23 cellular contexts compared by ENCODE assay signal in the genomic region with DNA sequence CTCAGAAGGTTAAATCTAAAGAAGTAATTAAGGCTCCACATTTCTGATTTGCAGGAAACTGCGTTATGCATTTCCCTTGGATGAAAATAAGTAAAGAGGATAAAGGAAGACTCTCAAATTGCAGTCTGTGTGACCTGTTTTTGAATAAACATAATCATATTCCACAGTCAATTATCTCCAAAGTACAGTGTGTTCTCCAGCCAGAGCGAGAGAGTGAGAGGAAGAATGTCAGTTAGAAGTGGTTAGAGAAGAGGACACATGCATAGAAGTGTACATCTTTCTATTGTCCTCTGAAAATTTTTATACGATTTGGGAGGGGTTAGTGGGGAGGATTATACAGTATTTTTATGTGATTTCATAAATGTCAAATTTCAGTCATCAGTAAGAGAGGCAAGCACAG.
A peak's percentile ranks its signal among the peaks of the same experiment; 100 is the strongest.
DNase-seq lines count a peak whose midpoint lies in the region; ATAC-seq and TF ChIP-seq lines count a peak whose summit lies in the region.
"Had no signal": no experiment of that assay in that cellular context is flagged by ENCODE, and none has a peak within 500 bp of the region (broad histone marks: within the 10 kb centered on the region; RNA-seq: fewer than 3 reads in every experiment).

No MANE protein-coding gene starts in this region.

- no peak for TF ChIP-seq POLR2A in esophagus squamous epithelium (IDR thresholded peaks at IDR 0.05)

- H3K27ac ChIP-seq in esophagus squamous epithelium, result peak overlapping the region in 2 of 4 donors; percentile 18 to 55
- no peak overlapping the region for H3K27ac ChIP-seq in trophoblast cell (ENCODE audit: low read depth, low read length)
- H3K27ac ChIP-seq: A549, Peyer's patch had no signal

- no peak overlapping the region for H4K8ac ChIP-seq in trophoblast cell (ENCODE audit: low read depth, low read length)

- no peak overlapping the region for H4K91ac ChIP-seq in trophoblast cell (ENCODE audit: low read depth, low read length)

- no peaks in the 10 kb centered on the region for H3K79me1 ChIP-seq in trophoblast cell (ENCODE audit: low read length)

- no peak overlapping the region for H3K14ac ChIP-seq in trophoblast cell (ENCODE audit: low read length)

- H3K27me3 ChIP-seq in esophagus squamous epithelium (no peaks in the 10 kb centered on the region), trophoblast cell (ENCODE audit: insufficient read depth, low read length) (no peaks in the 10 kb centered on the region)
- H3K27me3 ChIP-seq: MG63, Peyer's patch had no signal

- DNase-seq in LHCN-M2 (ENCODE audit: low read depth) (peak; percentile 39), chondrocyte (ENCODE audit: low spot score) (no peak), left cardiac atrium (no peak), sciatic nerve (ENCODE audit: low spot score) (no peak), esophagus squamous epithelium (lab: John Stamatoyannopoulos, UW) (no peak), trophoblast cell (no peak), SW480 (ENCODE audit: low spot score) (no peak)
- DNase-seq: EL; GF-D8; Kasumi-1; MG63; NCI-H1048; NCI-H1436; NCI-H2171; NCI-H345; NCI-H524; NCI-H774; NK-92 treated with Interleukin-12 subunit alpha and Interleukin-12 subunit beta, amount 100 ng/mL, for 24 hours; Peyer's patch had no signal

- H3K9me3 ChIP-seq in esophagus squamous epithelium (no peaks in the 10 kb centered on the region), trophoblast cell (ENCODE audit: insufficient read depth, low read depth, low read length) (no peaks in the 10 kb centered on the region)
- H3K9me3 ChIP-seq: A549, MG63, Peyer's patch had no signal

- H3K4me3 ChIP-seq in esophagus squamous epithelium (no peak overlapping the region), trophoblast cell (ENCODE audit: low read depth, low read length) (no peak overlapping the region)
- H3K4me3 ChIP-seq: A549, MG63, Peyer's patch had no signal

- no peak overlapping the region for H2AK5ac ChIP-seq in trophoblast cell (ENCODE audit: low read length)

- H3K4ac ChIP-seq in trophoblast cell (ENCODE audit: low read depth, low read length), result no peak overlapping the region

- no peak overlapping the region for H3K4me3 Mint-ChIP-seq in chondrocyte (ENCODE audit: unreplicated experiment)
- H3K4me3 Mint-ChIP-seq: B cell, CD14-positive monocyte had no signal

- H3K4me1 Mint-ChIP-seq in chondrocyte (ENCODE audit: low read depth), result peaks cover 29% of the 10 kb centered on the region

- H3K18ac ChIP-seq in trophoblast cell (ENCODE audit: low read length), result no peak overlapping the region

- no peak overlapping the region for H3K4me2 ChIP-seq in trophoblast cell (ENCODE audit: low read length)
- H3K4me2 ChIP-seq: A549 had no signal

- no peak overlapping the region for H3K23ac ChIP-seq in trophoblast cell (ENCODE audit: low read length)

- H4K12ac ChIP-seq in trophoblast cell (ENCODE audit: low read depth, low read length), result no peak overlapping the region

- no peaks in the 10 kb centered on the region for H3K79me2 ChIP-seq in trophoblast cell (ENCODE audit: control insufficient read depth, insufficient read depth, low read length, poor library complexity)

- 78 to 81% methylated on average over 3 of the region's 3 CpGs for WGBS in esophagus squamous epithelium, 2 donors
- WGBS in trophoblast cell (ENCODE audit: extremely low coverage, insufficient coverage, insufficient read length), result no CpG with 5 or more reads among the region's 3 CpGs

- TF ChIP-seq CTCF in chondrocyte (IDR thresholded peaks at IDR 0.05), result no peak
- no peak for TF ChIP-seq CTCF in esophagus squamous epithelium (IDR thresholded peaks at IDR 0.05)

- peak overlapping the region; percentile 80 for H3K27ac Mint-ChIP-seq in chondrocyte (ENCODE audit: unreplicated experiment)
- H3K27ac Mint-ChIP-seq: B cell, CD14-positive monocyte had no signal

- H2BK12ac ChIP-seq in trophoblast cell (ENCODE audit: low read length), result no peak overlapping the region

- H3K9me3 Mint-ChIP-seq in chondrocyte (ENCODE audit: low read depth), result no peaks in the 10 kb centered on the region

- H2AFZ ChIP-seq in trophoblast cell (ENCODE audit: insufficient read depth, low read length, poor library complexity), result no peak overlapping the region

- intact Hi-C loops in left cardiac atrium (cut with DNase I), result no loop called here
- intact Hi-C loops in sciatic nerve (cut with DNase I), result no loop called here
- intact Hi-C loops in esophagus squamous epithelium (cut with DNase I), result no loop called here

- no peak overlapping the region for H2BK120ac ChIP-seq in trophoblast cell (ENCODE audit: insufficient read depth, low read length, poor library complexity)

- no peak overlapping the region for H3K9ac ChIP-seq in trophoblast cell (ENCODE audit: low read length)

- H3K36me3 ChIP-seq in esophagus squamous epithelium (no peaks in the 10 kb centered on the region), trophoblast cell (ENCODE audit: control insufficient read depth in 1 of 2, insufficient read depth in 2 of 2, low read length in 2 of 2) (no peaks in the 10 kb centered on the region)
- H3K36me3 ChIP-seq: Peyer's patch had no signal

- no peaks in the 10 kb centered on the region for H3K27me3 Mint-ChIP-seq in chondrocyte (ENCODE audit: low read depth)
- H3K27me3 Mint-ChIP-seq: B cell had no signal

- H3K4me1 ChIP-seq in esophagus squamous epithelium (peaks cover 0 to 12% (median 0%) of the 10 kb centered on the region in 3 donors), trophoblast cell (ENCODE audit: control insufficient read depth in 1 of 2, insufficient read depth in 2 of 2, low read length in 2 of 2) (no peaks in the 10 kb centered on the region)
- H3K4me1 ChIP-seq: A549 had no signal

- ATAC-seq in left cardiac atrium (peak; percentile 27 to 53), sciatic nerve (peak; percentile 48), HG03565 (IDR thresholded peaks at IDR 0.05; ENCODE audit: unreplicated experiment) (no peak)
- ATAC-seq: A549 had no signal

- H2BK5ac ChIP-seq in trophoblast cell (ENCODE audit: low read depth, low read length, poor library complexity), result no peak overlapping the region

- peaks cover 4% of the 10 kb centered on the region for H3K36me3 Mint-ChIP-seq in chondrocyte (ENCODE audit: low read depth)
